11 cellular contexts compared by ENCODE assay signal in the genomic region with DNA sequence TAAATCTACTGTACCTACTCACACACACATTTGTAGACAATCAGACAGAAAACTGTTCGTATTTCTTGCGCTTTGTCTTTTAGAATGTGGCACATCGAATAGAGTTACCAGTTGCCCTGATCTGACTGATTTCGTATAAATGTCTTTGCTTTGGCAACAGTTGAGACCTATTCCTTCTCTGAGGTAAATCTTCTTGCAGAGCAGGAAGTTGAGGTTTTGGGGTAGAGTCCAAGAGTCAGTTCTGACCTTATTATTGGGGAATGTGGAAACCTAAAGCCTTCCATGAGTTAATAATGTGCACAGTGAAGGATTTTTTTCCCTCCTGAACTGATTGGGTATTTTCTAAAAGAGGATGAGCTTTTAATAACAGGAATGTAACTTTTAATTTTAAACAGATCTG.
DNase-seq lines count a peak whose midpoint lies in the region; ATAC-seq, FAIRE-seq and TF ChIP-seq lines count a peak whose summit lies in the region.
"Had no signal": no experiment of that assay in that cellular context is flagged by ENCODE, and none has a peak within 500 bp of the region (broad histone marks: within the 10 kb centered on the region; RNA-seq: fewer than 3 reads in every experiment).

No MANE protein-coding gene starts in this region.

- peak; percentile 71 for DNase-seq in HTR-8/SVneo (ENCODE audit: insufficient read length, low spot score)
- peak; percentile 96 for DNase-seq in astrocyte of the hippocampus (ENCODE audit: low read depth, low spot score)
- no peak for DNase-seq in left lung
- no peak for DNase-seq in H7
- DNase-seq in CD1c-positive myeloid dendritic cell (ENCODE audit: extremely low spot score), result no peak
- DNase-seq in NCI-H2227 treated with DMSO at 0.1 percent for 48 hours (lab: John Stamatoyannopoulos, UW), result no peak
- DNase-seq: activated naive CD4-positive, alpha-beta T cell; CD4-positive, alpha-beta T cell had no signal

- no peaks in the 10 kb centered on the region for H3K36me3 ChIP-seq in ACC112 (ENCODE audit: insufficient read depth, low read length)
- H3K36me3 ChIP-seq in left lung, result no peaks in the 10 kb centered on the region
- H3K36me3 ChIP-seq in H7 (replicated peaks; ENCODE audit: control insufficient read depth, insufficient read depth, low read length), result no peaks in the 10 kb centered on the region

- FAIRE-seq in HTR-8/SVneo (lab: Jason Lieb, UNC), result peak; percentile 28

- H3K79me2 ChIP-seq in ACC112 (ENCODE audit: control insufficient read depth, insufficient read depth, low read length, unreplicated experiment), result no peaks in the 10 kb centered on the region

- peak overlapping the region; percentile 61 for H3K27ac ChIP-seq in ACC112 (ENCODE audit: low read depth, low read length)
- H3K27ac ChIP-seq in left lung, result peak overlapping the region in 1 of 2 donors; percentile 38
- H3K27ac ChIP-seq: HL-60 had no signal

- H3K9me3 ChIP-seq in left lung, result no peaks in the 10 kb centered on the region

- H3K4me1 ChIP-seq in ACC112 (ENCODE audit: control insufficient read depth, insufficient read depth, low read length, unreplicated experiment) (peaks cover 15% of the 10 kb centered on the region), left lung (peaks cover 0 to 10% of the 10 kb centered on the region in 2 donors)

- H3K4me3 ChIP-seq in ACC112 (ENCODE audit: low read depth, low read length) (peak overlapping the region; percentile 21; the same call in 1 of the 2 replicates), left lung (no peak overlapping the region), H7 (ENCODE audit: insufficient read depth, low read depth, low read length) (no peak overlapping the region)

- H2AFZ ChIP-seq in ACC112 (ENCODE audit: low read length, unreplicated experiment), result peak overlapping the region; percentile 50

- intact Hi-C loops in left lung (cut with DNase I), result no loop called here

- TF ChIP-seq CTCF in left lung (IDR thresholded peaks at IDR 0.05), result no peak

- ATAC-seq in left lung, result peak; percentile 68
- ATAC-seq in GM21619 (IDR thresholded peaks at IDR 0.05; ENCODE audit: unreplicated experiment), result no peak

- no peaks in the 10 kb centered on the region for H3K27me3 ChIP-seq in ACC112 (ENCODE audit: insufficient read depth, low read length)
- H3K27me3 ChIP-seq in left lung, result no peaks in the 10 kb centered on the region
- H3K27me3 ChIP-seq in H7 (ENCODE audit: control insufficient read depth, insufficient read depth, low read length), result no peaks in the 10 kb centered on the region

Comparison
In these comparisons a context has a peak if more than half of its experiments do, and no peak if none do; other contexts are left out.
1. DNase-seq: peak in HTR-8/SVneo (single experiment) and astrocyte of the hippocampus (single experiment); none in left lung (0 of 2), H7 (single experiment), CD1c-positive myeloid dendritic cell (single experiment) and NCI-H2227 treated with DMSO at 0.1 percent for 48 hours (single experiment).